ENCODE assay signal across 8 cellular contexts in genomic region chr11:47348859-47349258, GRCh38. TPM values are rescaled to one million over a fixed set of nuclear protein-coding genes. Genes with fewer than 3 reads are reported as not detected.
DNase-seq lines count a peak whose midpoint lies in the region; ATAC-seq, FAIRE-seq and TF ChIP-seq lines count a peak whose summit lies in the region.

No MANE protein-coding gene starts in this region.

- FAIRE-seq in GM18507 (lab: Jason Lieb, UNC), result peak; percentile 41

- no peaks in the 10 kb centered on the region for H3K9me3 ChIP-seq in upper lobe of right lung

- no peak overlapping the region for H3K4me3 ChIP-seq in upper lobe of right lung

- peak; percentile 34 for DNase-seq in Ammon's horn (ENCODE audit: low spot score)
- DNase-seq in GM18507 (ENCODE audit: extremely low spot score, insufficient read length, low read depth), result peak; percentile 37
- peak; percentile 49 for DNase-seq in NOMO-1 treated with DMSO at 0.1 percent for 48 hours (lab: John Stamatoyannopoulos, UW; ENCODE audit: unreplicated experiment)
- DNase-seq in erythroblast (lab: John Stamatoyannopoulos, UW), result peak; percentile 47 to 52
- DNase-seq in NCI-H2029 (lab: John Stamatoyannopoulos, UW), result no peak
- no peak for DNase-seq in upper lobe of right lung
- DNase-seq in hippocampal formation (lab: John Stamatoyannopoulos, UW), result no peak
- no peak for DNase-seq in CD1c-positive myeloid dendritic cell (ENCODE audit: extremely low spot score)

- no peak for TF ChIP-seq POLR2A in erythroblast (IDR thresholded peaks at IDR 0.05; ENCODE audit: low read length)

- ATAC-seq in upper lobe of right lung, result no peak

- intact Hi-C loops in upper lobe of right lung (cut with DNase I), result no loop called here

- no peaks in the 10 kb centered on the region for H3K27me3 ChIP-seq in upper lobe of right lung

- no peak for TF ChIP-seq CTCF in upper lobe of right lung (IDR thresholded peaks at IDR 0.05)

- H3K27ac ChIP-seq in upper lobe of right lung, result no peak overlapping the region

- no peaks in the 10 kb centered on the region for H3K4me1 ChIP-seq in upper lobe of right lung

- H3K36me3 ChIP-seq in upper lobe of right lung, result no peaks in the 10 kb centered on the region

RNA-seq across cellular contexts. Expression of gene MYBPC3, which starts 3.6 kb away (rescaled TPM):
- total RNA-seq in upper lobe of right lung, result 0.96 TPM

RNA-seq across cellular contexts. Expression of gene SPI1, which starts 29.5 kb away (rescaled TPM):
- 168 TPM for total RNA-seq in upper lobe of right lung

RNA-seq across cellular contexts. Expression of gene SLC39A13, which starts 59.5 kb away (rescaled TPM):
- 62.0 TPM for total RNA-seq in upper lobe of right lung

Comparison
In these comparisons a context has a peak if more than half of its experiments do, and no peak if none do; other contexts are left out.
1. DNase-seq: peak in Ammon's horn (single experiment), GM18507 (single experiment), NOMO-1 treated with DMSO at 0.1 percent for 48 hours (single experiment) and erythroblast (2 of 2); none in NCI-H2029 (single experiment), upper lobe of right lung (single experiment), hippocampal formation (0 of 2) and CD1c-positive myeloid dendritic cell (single experiment).